Comparison of ENCODE assay signal across 14 cellular contexts in genomic region chr2:10142640-10142965, GRCh38.
"Had no signal": no experiment of that assay in that cellular context is flagged by ENCODE, and none has a peak within 500 bp of the region (broad histone marks: within the 10 kb centered on the region; RNA-seq: fewer than 3 reads in every experiment).

No MANE protein-coding gene starts in this region.

- H3K27me3 Mint-ChIP-seq: activated CD4-positive, alpha-beta T cell treated with anti-CD3 and anti-CD28 coated beads for 36 hours; activated naive CD8-positive, alpha-beta T cell; naive B cell; progenitor cell of endocrine pancreas; stimulated activated naive B cell treated with anti-CD40 and anti-IgM and Interleukin-4, amounts not matched to agents 10 μg/mL and 1 μg/mL and 100 μg/mL, for 72 hours had no signal

- H3K4me3 Mint-ChIP-seq: activated CD4-positive, alpha-beta T cell treated with anti-CD3 and anti-CD28 coated beads for 36 hours; activated naive CD8-positive, alpha-beta T cell; naive B cell; stimulated activated naive B cell treated with anti-CD40 and anti-IgM and Interleukin-4, amounts not matched to agents 10 μg/mL and 1 μg/mL and 100 μg/mL, for 72 hours; T-helper 2 cell treated with Interferon-gamma antibody and Interleukin-4, amounts not matched to agents 5 μg/mL and 100 μg/mL, for 36 hours had no signal

- H3K4me1 ChIP-seq: right lobe of liver, spleen, tibial nerve had no signal

- H3K9me3 Mint-ChIP-seq: naive B cell; stimulated activated naive B cell treated with anti-CD40 and anti-IgM and Interleukin-4, amounts not matched to agents 10 μg/mL and 1 μg/mL and 100 μg/mL, for 72 hours; T-helper 2 cell treated with Interferon-gamma antibody and Interleukin-4, amounts not matched to agents 5 μg/mL and 100 μg/mL, for 36 hours had no signal

- H3K36me3 Mint-ChIP-seq: activated naive CD8-positive, alpha-beta T cell; naive B cell had no signal

- H3K27ac Mint-ChIP-seq: activated CD4-positive, alpha-beta T cell treated with anti-CD3 and anti-CD28 coated beads for 36 hours; activated naive CD8-positive, alpha-beta T cell; stimulated activated naive B cell treated with anti-CD40 and anti-IgM and Interleukin-4, amounts not matched to agents 10 μg/mL and 1 μg/mL and 100 μg/mL, for 72 hours had no signal

- H3K27ac ChIP-seq: brain microvascular endothelial cell, dorsolateral prefrontal cortex, esophagus muscularis mucosa, right lobe of liver, spleen, tibial nerve had no signal

- H3K36me3 ChIP-seq: brain microvascular endothelial cell, esophagus muscularis mucosa, right lobe of liver, tibial nerve had no signal

- DNase-seq: brain microvascular endothelial cell; naive B cell; stimulated activated CD4-positive, alpha-beta T cell treated with anti-CD3 and anti-CD28 coated beads, Interleukin-1b, Interleukin-23, amount 100 ng/mL, for 48 hours; stimulated activated naive B cell treated with anti-CD40 and anti-IgM and Interleukin-4, amounts not matched to agents 10 μg/mL and 1 μg/mL and 100 μg/mL, for 72 hours had no signal

- H3K4me3 ChIP-seq: dorsolateral prefrontal cortex, esophagus muscularis mucosa, lung, right lobe of liver, spleen, tibial nerve had no signal

- H3K9me3 ChIP-seq: esophagus muscularis mucosa, right lobe of liver, spleen, tibial nerve had no signal

- H3K4me1 Mint-ChIP-seq: naive B cell had no signal

- H3K27me3 ChIP-seq: brain microvascular endothelial cell, dorsolateral prefrontal cortex, right lobe of liver, spleen, tibial nerve had no signal
